19 cellular contexts compared by ENCODE assay signal in genomic region chr7:85103352-85103751, GRCh38.
DNase-seq lines count a peak whose midpoint lies in the region; ATAC-seq, FAIRE-seq and TF ChIP-seq lines count a peak whose summit lies in the region.
"Had no signal": no experiment of that assay in that cellular context is flagged by ENCODE, and none has a peak within 500 bp of the region (broad histone marks: within the 10 kb centered on the region; RNA-seq: fewer than 3 reads in every experiment).

No MANE protein-coding gene starts in this region.

- H3K4me1 Mint-ChIP-seq in GM23338: no peaks in the 10 kb centered on the region; the same call in 2 of the 3 replicates
- H3K4me1 Mint-ChIP-seq in T-helper 2 cell treated with Interferon-gamma antibody and Interleukin-4, amounts not matched to agents 5 μg/mL and 100 μg/mL, for 36 hours (ENCODE audit: low read depth): no peaks in the 10 kb centered on the region
- H3K4me1 Mint-ChIP-seq: activated CD4-positive, alpha-beta T cell treated with anti-CD3 and anti-CD28 coated beads for 36 hours had no signal

- no peaks in the 10 kb centered on the region for H3K36me3 Mint-ChIP-seq in GM23338 (ENCODE audit: low read depth)
- no peaks in the 10 kb centered on the region for H3K36me3 Mint-ChIP-seq in T-helper 2 cell treated with Interferon-gamma antibody and Interleukin-4, amounts not matched to agents 5 μg/mL and 100 μg/mL, for 36 hours (ENCODE audit: low read depth)

- no peak overlapping the region for H2AFZ ChIP-seq in GM23338
- H2AFZ ChIP-seq: parathyroid adenoma, PC-9 had no signal

- H3K27ac ChIP-seq in GM23338 (ENCODE audit: low read depth): no peak overlapping the region
- peak overlapping the region; percentile 31 for H3K27ac ChIP-seq in SJCRH30
- no peak overlapping the region for H3K27ac ChIP-seq in small intestine (ENCODE audit: low read depth in 1 of 2, low read length in 1 of 2)
- H3K27ac ChIP-seq: parathyroid adenoma, PC-9, upper lobe of left lung had no signal

- H3K4me1 ChIP-seq in GM23338 (ENCODE audit: insufficient read depth) (no peaks in the 10 kb centered on the region), SJCRH30 (peaks cover 28% of the 10 kb centered on the region), small intestine (ENCODE audit: control insufficient read depth in 2 of 2, insufficient read depth in 1 of 2, low read depth in 1 of 2, low read length in 1 of 2) (no peaks in the 10 kb centered on the region)
- H3K4me1 ChIP-seq: parathyroid adenoma, upper lobe of left lung had no signal

- peaks cover 1% of the 10 kb centered on the region for H3K27me3 Mint-ChIP-seq in GM23338 (ENCODE audit: insufficient read depth, low read depth, poor library complexity)
- no peaks in the 10 kb centered on the region for H3K27me3 Mint-ChIP-seq in T-helper 2 cell treated with Interferon-gamma antibody and Interleukin-4, amounts not matched to agents 5 μg/mL and 100 μg/mL, for 36 hours (ENCODE audit: low read depth)
- H3K27me3 Mint-ChIP-seq: activated CD4-positive, alpha-beta T cell treated with anti-CD3 and anti-CD28 coated beads for 36 hours had no signal

- DNase-seq in GM23338 (ENCODE audit: low spot score) (no peak), SJCRH30 (peak; percentile 42 to 70), left cardiac atrium (peak; percentile 45), small intestine (peak; percentile 5), GM12892 (ENCODE audit: insufficient read length) (no peak)
- DNase-seq in T-helper 2 cell treated with Interferon-gamma antibody and Interleukin-4, amounts not matched to agents 5 μg/mL and 100 μg/mL, for 36 hours (ENCODE audit: low spot score): no peak
- DNase-seq: activated CD4-positive, alpha-beta T cell treated with anti-CD3 and anti-CD28 coated beads for 36 hours; activated T-cell treated with anti-CD3 and anti-CD28 coated beads, Interleukin-2, amount 50 U/mL, for 1 hour; C1 segment of cervical spinal cord; NCI-H1417 treated with DMSO at 0.1 percent for 48 hours; NCI-H345; PC-9; T-helper 2 cell; upper lobe of left lung had no signal

- H3K27me3 ChIP-seq in GM23338 (ENCODE audit: insufficient read depth) (no peaks in the 10 kb centered on the region), SJCRH30 (no peaks in the 10 kb centered on the region), small intestine (ENCODE audit: control insufficient read depth in 2 of 2, insufficient read depth in 2 of 2, low read length in 2 of 2) (no peaks in the 10 kb centered on the region)
- H3K27me3 ChIP-seq: upper lobe of left lung had no signal

- no peaks in the 10 kb centered on the region for H3F3A ChIP-seq in GM23338 (replicated peaks; ENCODE audit: low read depth)

- TF ChIP-seq CTCF in GM23338 (conservative IDR thresholded peaks at IDR 0.05; ENCODE audit: low read depth in 2 of 2): no peak

- H4K20me1 ChIP-seq in GM23338 (replicated peaks; ENCODE audit: insufficient read depth): no peaks in the 10 kb centered on the region

- no peak for TF ChIP-seq POLR2A in GM12892 (IDR thresholded peaks at IDR 0.05; ENCODE audit: low read depth, low read length)

- no peaks in the 10 kb centered on the region for H3K36me3 ChIP-seq in GM23338 (ENCODE audit: insufficient read depth)
- no peaks in the 10 kb centered on the region for H3K36me3 ChIP-seq in SJCRH30
- no peaks in the 10 kb centered on the region for H3K36me3 ChIP-seq in small intestine (ENCODE audit: control insufficient read depth in 2 of 2, insufficient read depth in 2 of 2, low read length in 2 of 2)
- H3K36me3 ChIP-seq: upper lobe of left lung had no signal

- intact Hi-C loops in left cardiac atrium (cut with DNase I): no loop called here

- H3K79me2 ChIP-seq in GM23338 (replicated peaks; ENCODE audit: insufficient read depth): no peaks in the 10 kb centered on the region
- H3K79me2 ChIP-seq: parathyroid adenoma had no signal

- no peaks in the 10 kb centered on the region for H3K9me2 ChIP-seq in GM23338 (ENCODE audit: insufficient read depth)

- H3K4me3 ChIP-seq in GM23338 (no peak overlapping the region), SJCRH30 (no peak overlapping the region), small intestine (ENCODE audit: low read depth in 1 of 2, low read length in 2 of 2) (no peak overlapping the region)
- H3K4me3 ChIP-seq: GM12878, K562, PC-9, upper lobe of left lung had no signal

- H3K27ac Mint-ChIP-seq in GM23338: peak overlapping the region; percentile 12; the same call in 1 of the 2 replicates
- no peak overlapping the region for H3K27ac Mint-ChIP-seq in T-helper 2 cell treated with Interferon-gamma antibody and Interleukin-4, amounts not matched to agents 5 μg/mL and 100 μg/mL, for 36 hours
- H3K27ac Mint-ChIP-seq: activated CD4-positive, alpha-beta T cell treated with anti-CD3 and anti-CD28 coated beads for 36 hours had no signal

- H3K4me2 ChIP-seq in GM23338: no peak overlapping the region

- FAIRE-seq in small intestine (lab: Jason Lieb, UNC) (no peak), GM12892 (lab: Jason Lieb, UNC) (no peak)
- FAIRE-seq: GM12878, K562 had no signal

- ATAC-seq in GM23338 (no peak; the same call in 2 of the 3 replicates), left cardiac atrium (peak in 1 of 2 donors; percentile 68), GM21447 (IDR thresholded peaks at IDR 0.05; ENCODE audit: unreplicated experiment) (no peak), GM21367 (IDR thresholded peaks at IDR 0.05; ENCODE audit: unreplicated experiment) (no peak)
- ATAC-seq: activated CD4-positive, alpha-beta T cell treated with anti-CD3 and anti-CD28 coated beads for 36 hours; GM12878; K562 had no signal

- H3K9me3 Mint-ChIP-seq in GM23338: no peaks in the 10 kb centered on the region
- H3K9me3 Mint-ChIP-seq in T-helper 2 cell treated with Interferon-gamma antibody and Interleukin-4, amounts not matched to agents 5 μg/mL and 100 μg/mL, for 36 hours: no peaks in the 10 kb centered on the region

- 11 to 48% (median 34%) methylated on average over 3 of the region's 3 CpGs for WGBS in small intestine, 3 donors

- H3K9me3 ChIP-seq in SJCRH30 (replicated peaks) (no peaks in the 10 kb centered on the region), small intestine (ENCODE audit: control insufficient read depth, low read depth) (no peaks in the 10 kb centered on the region)
- H3K9me3 ChIP-seq: upper lobe of left lung had no signal

- H3K4me3 Mint-ChIP-seq in GM23338: no peak overlapping the region
- H3K4me3 Mint-ChIP-seq in T-helper 2 cell treated with Interferon-gamma antibody and Interleukin-4, amounts not matched to agents 5 μg/mL and 100 μg/mL, for 36 hours: no peak overlapping the region
- H3K4me3 Mint-ChIP-seq: activated CD4-positive, alpha-beta T cell treated with anti-CD3 and anti-CD28 coated beads for 36 hours had no signal

TF ChIP-seq in GM23338, 12 proteins besides CTCF, POLR2A, EP300 and RAD21 (continues in another document):
- TF ChIP-seq STAT1 (IDR thresholded peaks at IDR 0.05; ENCODE audit: unreplicated experiment) (no peak), CREB1 (CRISPR knock-in tag; IDR thresholded peaks at IDR 0.05; ENCODE audit: low read depth) (no peak), POLR2AphosphoS5 (IDR thresholded peaks at IDR 0.05; ENCODE audit: low read depth) (no peak), JUNB (IDR thresholded peaks at IDR 0.05; ENCODE audit: unreplicated experiment) (no peak), ETS1 (IDR thresholded peaks at IDR 0.05) (no peak), EZH2phosphoT487 (IDR thresholded peaks at IDR 0.05; ENCODE audit: unreplicated experiment) (no peak), EZH2 (IDR thresholded peaks at IDR 0.05; ENCODE audit: low read depth, unreplicated experiment) (no peak), ZNF114 (CRISPR knock-in tag; IDR thresholded peaks at IDR 0.05) (no peak)
- TF ChIP-seq, protein P1, sequence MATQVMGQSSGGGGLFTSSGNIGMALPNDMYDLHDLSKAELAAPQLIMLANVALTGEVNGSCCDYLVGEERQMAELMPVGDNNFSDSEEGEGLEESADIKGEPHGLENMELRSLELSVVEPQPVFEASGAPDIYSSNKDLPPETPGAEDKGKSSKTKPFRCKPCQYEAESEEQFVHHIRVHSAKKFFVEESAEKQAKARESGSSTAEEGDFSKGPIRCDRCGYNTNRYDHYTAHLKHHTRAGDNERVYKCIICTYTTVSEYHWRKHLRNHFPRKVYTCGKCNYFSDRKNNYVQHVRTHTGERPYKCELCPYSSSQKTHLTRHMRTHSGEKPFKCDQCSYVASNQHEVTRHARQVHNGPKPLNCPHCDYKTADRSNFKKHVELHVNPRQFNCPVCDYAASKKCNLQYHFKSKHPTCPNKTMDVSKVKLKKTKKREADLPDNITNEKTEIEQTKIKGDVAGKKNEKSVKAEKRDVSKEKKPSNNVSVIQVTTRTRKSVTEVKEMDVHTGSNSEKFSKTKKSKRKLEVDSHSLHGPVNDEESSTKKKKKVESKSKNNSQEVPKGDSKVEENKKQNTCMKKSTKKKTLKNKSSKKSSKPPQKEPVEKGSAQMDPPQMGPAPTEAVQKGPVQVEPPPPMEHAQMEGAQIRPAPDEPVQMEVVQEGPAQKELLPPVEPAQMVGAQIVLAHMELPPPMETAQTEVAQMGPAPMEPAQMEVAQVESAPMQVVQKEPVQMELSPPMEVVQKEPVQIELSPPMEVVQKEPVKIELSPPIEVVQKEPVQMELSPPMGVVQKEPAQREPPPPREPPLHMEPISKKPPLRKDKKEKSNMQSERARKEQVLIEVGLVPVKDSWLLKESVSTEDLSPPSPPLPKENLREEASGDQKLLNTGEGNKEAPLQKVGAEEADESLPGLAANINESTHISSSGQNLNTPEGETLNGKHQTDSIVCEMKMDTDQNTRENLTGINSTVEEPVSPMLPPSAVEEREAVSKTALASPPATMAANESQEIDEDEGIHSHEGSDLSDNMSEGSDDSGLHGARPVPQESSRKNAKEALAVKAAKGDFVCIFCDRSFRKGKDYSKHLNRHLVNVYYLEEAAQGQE (IDR thresholded peaks at IDR 0.05; ENCODE audit: unreplicated experiment): no peak

Comparison
In these comparisons a context has a peak if more than half of its experiments do, and no peak if none do; other contexts are left out.
1. DNase-seq: peak in SJCRH30 (2 of 2), left cardiac atrium (single experiment) and small intestine (single experiment); none in GM23338 (single experiment), T-helper 2 cell treated with Interferon-gamma antibody and Interleukin-4, amounts not matched to agents 5 μg/mL and 100 μg/mL, for 36 hours (single experiment) and GM12892 (single experiment).